Comparison of ENCODE assay signal across 23 cellular contexts in the genomic region with DNA sequence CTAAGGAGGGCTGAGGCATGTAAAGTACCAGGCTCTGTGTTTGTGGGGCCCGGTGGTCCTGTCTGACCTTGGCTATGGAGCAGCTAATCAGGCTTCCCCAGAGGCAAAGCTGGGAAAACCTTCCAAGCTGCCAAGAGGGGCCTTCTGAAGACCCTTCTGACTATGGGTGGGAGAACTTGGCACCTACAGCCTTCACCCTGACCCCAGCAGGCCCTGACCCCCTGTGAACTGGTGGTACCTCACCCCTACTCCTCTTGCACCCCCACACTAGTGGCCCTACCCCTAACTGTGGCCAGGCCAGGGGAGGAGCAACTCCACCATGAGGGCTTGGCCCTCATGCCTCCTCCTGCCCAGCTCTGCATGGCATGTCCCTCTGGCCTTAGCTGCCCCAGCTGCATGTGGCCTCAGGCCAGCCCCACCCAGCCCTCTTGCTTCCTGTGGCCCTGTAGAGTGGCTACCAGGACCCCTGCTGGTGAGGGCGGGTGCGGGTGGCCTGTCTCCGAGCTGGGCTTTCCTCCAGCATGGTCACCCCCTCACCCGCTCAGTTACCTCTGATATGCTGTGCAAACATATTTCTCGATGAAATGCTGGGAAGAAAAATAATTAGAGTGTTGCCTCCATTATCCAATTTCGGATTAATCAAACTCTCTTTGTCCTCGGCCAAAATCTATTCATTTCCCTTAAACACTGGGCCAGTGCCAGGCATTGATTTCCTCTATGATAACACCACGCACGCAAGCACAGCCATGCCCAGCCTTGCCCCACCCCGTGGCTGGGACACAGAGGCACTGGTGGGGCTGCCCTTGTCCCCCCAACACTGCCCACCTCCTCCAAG. TPM values are rescaled to one million over a fixed set of nuclear protein-coding genes. Genes with fewer than 3 reads are reported as not detected.
A peak's percentile ranks its signal among the peaks of the same experiment; 100 is the strongest.
DNase-seq lines count a peak whose midpoint lies in the region; ATAC-seq and TF ChIP-seq lines count a peak whose summit lies in the region.
"Had no signal": no experiment of that assay in that cellular context is flagged by ENCODE, and none has a peak within 500 bp of the region (broad histone marks: within the 10 kb centered on the region; RNA-seq: fewer than 3 reads in every experiment).

No MANE protein-coding gene starts in this region.

- CTCF ChIA-PET in naive thymus-derived CD4-positive, alpha-beta T cell (lab: Charles Lee): no interaction called here

- H3K9me3 ChIP-seq in BLaER1 treated with 17β-estradiol and CSF1 and Interleukin-3, amounts not matched to agents 10 nM and 100 nM (replicated peaks in 1 of 11): peaks cover 0 to 5% (median 0%) of the 10 kb centered on the region in 11 experiments; a peak in 1 of 22 replicates
- H3K9me3 ChIP-seq in naive thymus-derived CD4-positive, alpha-beta T cell (ENCODE audit: control insufficient read depth in 2 of 3, low read length in 3 of 3): no peaks in the 10 kb centered on the region
- H3K9me3 ChIP-seq: HAP-1, right atrium auricular region had no signal

- H3K4me3 ChIP-seq in BLaER1 treated with 17β-estradiol and CSF1 and Interleukin-3, amounts not matched to agents 10 nM and 100 nM: no peak overlapping the region
- H3K4me3 ChIP-seq in naive thymus-derived CD4-positive, alpha-beta T cell (ENCODE audit: low read length): no peak overlapping the region
- H3K4me3 ChIP-seq: cardiac muscle cell, HAP-1, right atrium auricular region had no signal

- peaks cover 20% of the 10 kb centered on the region for H3K4me1 Mint-ChIP-seq in neural crest cell
- H3K4me1 Mint-ChIP-seq in naive thymus-derived CD4-positive, alpha-beta T cell: peaks cover 0 to 4% (median 0%) of the 10 kb centered on the region in 7 donors

- H3K27ac ChIP-seq in BLaER1 treated with 17β-estradiol and CSF1 and Interleukin-3, amounts not matched to agents 10 nM and 100 nM: no peak overlapping the region
- H3K27ac ChIP-seq in angular gyrus (ENCODE audit: low read depth, low read length): peak overlapping the region; percentile 34
- H3K27ac ChIP-seq in naive thymus-derived CD4-positive, alpha-beta T cell (ENCODE audit: low read depth, low read length): no peak overlapping the region
- H3K27ac ChIP-seq: cardiac muscle cell, KMS-11, right atrium auricular region had no signal

- no peak overlapping the region for H3K4me3 Mint-ChIP-seq in neural crest cell
- no peak overlapping the region for H3K4me3 Mint-ChIP-seq in naive thymus-derived CD4-positive, alpha-beta T cell
- H3K4me3 Mint-ChIP-seq: activated CD8-positive, alpha-beta T cell treated with anti-CD3 and anti-CD28 coated beads for 36 hours had no signal

- TF ChIP-seq CTCF in neural crest cell (conservative IDR thresholded peaks at IDR 0.05): no peak

- peaks cover 0 to 97% (median 8%) of the 10 kb centered on the region in 11 experiments; a peak in 9 of 22 replicates for H4K20me1 ChIP-seq in BLaER1 treated with 17β-estradiol and CSF1 and Interleukin-3, amounts not matched to agents 10 nM and 100 nM

- no peaks in the 10 kb centered on the region for H3K9me3 Mint-ChIP-seq in neural crest cell
- no peaks in the 10 kb centered on the region for H3K9me3 Mint-ChIP-seq in naive thymus-derived CD4-positive, alpha-beta T cell
- H3K9me3 Mint-ChIP-seq: activated CD8-positive, alpha-beta T cell treated with anti-CD3 and anti-CD28 coated beads for 36 hours; naive B cell had no signal

- H3K4me2 ChIP-seq in BLaER1 treated with 17β-estradiol and CSF1 and Interleukin-3, amounts not matched to agents 10 nM and 100 nM: peak overlapping the region in 6 of 11 experiments; percentile 25 to 99 (median 95); a peak in 12 of 22 replicates
- H3K4me2 ChIP-seq: KMS-11 had no signal

- ATAC-seq in HG02759 (IDR thresholded peaks at IDR 0.05; ENCODE audit: unreplicated experiment) (no peak), HG03196 (IDR thresholded peaks at IDR 0.05; ENCODE audit: unreplicated experiment) (no peak)
- ATAC-seq in naive thymus-derived CD4-positive, alpha-beta T cell: no peak
- ATAC-seq: activated CD8-positive, alpha-beta T cell treated with anti-CD3 and anti-CD28 coated beads for 36 hours had no signal

- peaks cover 0 to 9% (median 0%) of the 10 kb centered on the region in 11 experiments; a peak in 7 of 22 replicates for H3K27me3 ChIP-seq in BLaER1 treated with 17β-estradiol and CSF1 and Interleukin-3, amounts not matched to agents 10 nM and 100 nM
- H3K27me3 ChIP-seq in naive thymus-derived CD4-positive, alpha-beta T cell (ENCODE audit: control insufficient read depth in 2 of 2, insufficient read depth in 2 of 2, low read length in 2 of 2): no peaks in the 10 kb centered on the region
- H3K27me3 ChIP-seq: right atrium auricular region had no signal

- POLR2A ChIA-PET in naive thymus-derived CD4-positive, alpha-beta T cell (lab: Charles Lee): interaction anchor here (0.5 kb wide), 1 partner anchor 87 kb away, joined by 3 read pairs; no protein-coding TSS in a partner anchor

- intact Hi-C loops in naive thymus-derived CD4-positive, alpha-beta T cell (cut with micrococcal nuclease): no loop called here

- H3K27me3 Mint-ChIP-seq in neural crest cell (ENCODE audit: low read depth): no peaks in the 10 kb centered on the region
- H3K27me3 Mint-ChIP-seq in naive thymus-derived CD4-positive, alpha-beta T cell: peaks cover 0 to 15% (median 7%) of the 10 kb centered on the region in 5 donors

- DNase-seq in NCI-H1092 (lab: John Stamatoyannopoulos, UW) (peak; percentile 35), neural crest cell (ENCODE audit: low read depth, low spot score) (no peak), activated gamma-delta T cell (lab: John Stamatoyannopoulos, UW) (no peak)
- no peak for DNase-seq in naive thymus-derived CD4-positive, alpha-beta T cell
- DNase-seq: activated CD8-positive, alpha-beta T cell treated with anti-CD3 and anti-CD28 coated beads for 36 hours; activated effector memory CD4-positive, alpha-beta T cell treated with anti-CD3 and anti-CD28 coated beads, Interleukin-2, amount 50 U/mL, for 16 hours; activated T-cell treated with anti-CD3 and anti-CD28 coated beads for 4 hours; DMS 273 treated with DMSO at 0.1 percent for 48 hours; GDM1; mammary epithelial cell; naive B cell; NCI-H1930; NCI-H345; RPMI8226; T1000 had no signal

- H3K9ac ChIP-seq in BLaER1 treated with 17β-estradiol and CSF1 and Interleukin-3, amounts not matched to agents 10 nM and 100 nM: no peak overlapping the region
- H3K9ac ChIP-seq: KMS-11 had no signal

- H3K27ac Mint-ChIP-seq in neural crest cell (ENCODE audit: unreplicated experiment): peak overlapping the region; percentile 12
- no peak overlapping the region for H3K27ac Mint-ChIP-seq in naive thymus-derived CD4-positive, alpha-beta T cell
- H3K27ac Mint-ChIP-seq: activated CD8-positive, alpha-beta T cell treated with anti-CD3 and anti-CD28 coated beads for 36 hours had no signal

- peaks cover 6% of the 10 kb centered on the region for H3K36me3 Mint-ChIP-seq in neural crest cell (ENCODE audit: low read depth)
- no peaks in the 10 kb centered on the region for H3K36me3 Mint-ChIP-seq in naive thymus-derived CD4-positive, alpha-beta T cell

- H3K36me3 ChIP-seq in BLaER1 treated with 17β-estradiol and CSF1 and Interleukin-3, amounts not matched to agents 10 nM and 100 nM: peaks cover 0 to 3% (median 0%) of the 10 kb centered on the region in 11 experiments; a peak in 1 of 22 replicates
- H3K36me3 ChIP-seq in naive thymus-derived CD4-positive, alpha-beta T cell (ENCODE audit: control insufficient read depth in 2 of 3, insufficient read depth in 3 of 3, low read length in 3 of 3): no peaks in the 10 kb centered on the region
- H3K36me3 ChIP-seq: cardiac muscle cell, HAP-1, right atrium auricular region had no signal

- peaks cover 19 to 96% (median 84%) of the 10 kb centered on the region in 10 experiments; a peak in 19 of 20 replicates for H3K4me1 ChIP-seq in BLaER1 treated with 17β-estradiol and CSF1 and Interleukin-3, amounts not matched to agents 10 nM and 100 nM
- no peaks in the 10 kb centered on the region for H3K4me1 ChIP-seq in naive thymus-derived CD4-positive, alpha-beta T cell (ENCODE audit: control insufficient read depth in 2 of 2, insufficient read depth in 2 of 2, low read length in 2 of 2)

RNA-seq across cellular contexts. Expression of gene GNAZ, which starts 7.5 kb away (rescaled TPM):
- 25.2 and 25.5 TPM in 2 replicates for total RNA-seq in neural crest cell
- total RNA-seq in naive thymus-derived CD4-positive, alpha-beta T cell: 1 to 10 TPM in 1 of 5 experiments, under 1 TPM in 3, not detected in 1; 0.12 to 2.0 (median 0.31) TPM
- not detected for polyA plus RNA-seq in naive thymus-derived CD4-positive, alpha-beta T cell
